Comparison of ENCODE assay signal across 25 cellular contexts in genomic region chr10:4054651-4055435, GRCh38.
DNase-seq lines count a peak whose midpoint lies in the region; ATAC-seq and TF ChIP-seq lines count a peak whose summit lies in the region.
"Had no signal": no experiment of that assay in that cellular context is flagged by ENCODE, and none has a peak within 500 bp of the region (broad histone marks: within the 10 kb centered on the region; RNA-seq: fewer than 3 reads in every experiment).

No MANE protein-coding gene starts in this region.

- H3K27ac ChIP-seq in neutrophil, result peak overlapping the region; percentile 78
- H3K27ac ChIP-seq: SJCRH30 had no signal

- no peaks in the 10 kb centered on the region for H3K9me3 ChIP-seq in neutrophil
- H3K9me3 ChIP-seq: BE2C, HAP-1, MG63, SJCRH30 had no signal

- H3K27me3 ChIP-seq in neutrophil, result no peaks in the 10 kb centered on the region
- H3K27me3 ChIP-seq: BE2C, MG63, SJCRH30 had no signal

- H3K36me3 Mint-ChIP-seq in activated naive CD8-positive, alpha-beta T cell treated with anti-CD3 and anti-CD28 coated beads, Interleukin-2, amount 10 ng/mL, durations not matched to agents 7 days and 5 days, result peaks cover 10% of the 10 kb centered on the region
- no peaks in the 10 kb centered on the region for H3K36me3 Mint-ChIP-seq in activated naive CD8-positive, alpha-beta T cell treated with anti-CD3 and anti-CD28 coated beads, Interleukin-2, amount 50 U/mL, for 24 hours (ENCODE audit: low read depth)
- peaks cover 6% of the 10 kb centered on the region for H3K36me3 Mint-ChIP-seq in dendritic cell treated with granulocyte-macrophage colony-stimulating factor and Interleukin-4, amounts not matched to agents 40 ng/mL and 50 ng/mL, for 4 days (ENCODE audit: low read depth)

- no peak overlapping the region for H3K4me3 ChIP-seq in neutrophil (ENCODE audit: low read depth in 1 of 2, low read length in 1 of 2)
- H3K4me3 ChIP-seq: HAP-1, MG63, SJCRH30 had no signal

- H3K27me3 Mint-ChIP-seq in activated naive CD8-positive, alpha-beta T cell treated with anti-CD3 and anti-CD28 coated beads, Interleukin-2, amount 10 ng/mL, durations not matched to agents 7 days and 5 days, result no peaks in the 10 kb centered on the region
- H3K27me3 Mint-ChIP-seq in activated naive CD8-positive, alpha-beta T cell treated with anti-CD3 and anti-CD28 coated beads, Interleukin-2, amount 50 U/mL, for 24 hours, result peaks cover 2% of the 10 kb centered on the region
- no peaks in the 10 kb centered on the region for H3K27me3 Mint-ChIP-seq in dendritic cell treated with granulocyte-macrophage colony-stimulating factor and Interleukin-4, amounts not matched to agents 40 ng/mL and 50 ng/mL, for 4 days

- H3K36me3 ChIP-seq in neutrophil, result no peaks in the 10 kb centered on the region
- H3K36me3 ChIP-seq: BE2C, HAP-1, MG63, SJCRH30 had no signal

- peaks cover 3% of the 10 kb centered on the region for H3K9me3 Mint-ChIP-seq in activated naive CD8-positive, alpha-beta T cell treated with anti-CD3 and anti-CD28 coated beads, Interleukin-2, amount 10 ng/mL, durations not matched to agents 7 days and 5 days
- H3K9me3 Mint-ChIP-seq in activated naive CD8-positive, alpha-beta T cell treated with anti-CD3 and anti-CD28 coated beads, Interleukin-2, amount 50 U/mL, for 24 hours, result no peaks in the 10 kb centered on the region
- H3K9me3 Mint-ChIP-seq in dendritic cell treated with granulocyte-macrophage colony-stimulating factor and Interleukin-4, amounts not matched to agents 40 ng/mL and 50 ng/mL, for 4 days, result peaks cover 11% of the 10 kb centered on the region

- no peak for ATAC-seq in activated naive CD8-positive, alpha-beta T cell treated with anti-CD3 and anti-CD28 coated beads, Interleukin-2, amount 10 ng/mL, durations not matched to agents 7 days and 5 days (ENCODE audit: low read depth)
- ATAC-seq in activated naive CD8-positive, alpha-beta T cell treated with anti-CD3 and anti-CD28 coated beads, Interleukin-2, amount 50 U/mL, for 24 hours, result no peak
- ATAC-seq in HG02870 (IDR thresholded peaks at IDR 0.05; ENCODE audit: unreplicated experiment), result no peak
- no peak for ATAC-seq in GM18520 (IDR thresholded peaks at IDR 0.05; ENCODE audit: unreplicated experiment)
- ATAC-seq: HepG2, PC-3, Right ventricle myocardium inferior, SK-N-SH treated with all-trans-retinoic acid at 6 μM for 48 hours had no signal

- intact Hi-C loops in dendritic cell treated with granulocyte-macrophage colony-stimulating factor and Interleukin-4, amounts not matched to agents 40 ng/mL and 50 ng/mL, for 4 days (cut with micrococcal nuclease), result loop anchor here (5.0 kb wide), 1 partner anchor 268 kb away; the partner anchor contains the start of gene KLF6

- H3K4me1 ChIP-seq in neutrophil (ENCODE audit: control insufficient read depth in 1 of 2, insufficient read depth in 1 of 2, low read depth in 1 of 2, low read length in 1 of 2), result peaks cover 10 to 17% of the 10 kb centered on the region in 2 experiments
- H3K4me1 ChIP-seq: BE2C, HAP-1, SJCRH30 had no signal

- TF ChIP-seq CTCF in neutrophil (IDR thresholded peaks at IDR 0.05), result no peak

- no peak for DNase-seq in activated naive CD8-positive, alpha-beta T cell treated with anti-CD3 and anti-CD28 coated beads, Interleukin-2, amount 10 ng/mL, durations not matched to agents 7 days and 5 days
- no peak for DNase-seq in activated naive CD8-positive, alpha-beta T cell treated with anti-CD3 and anti-CD28 coated beads, Interleukin-2, amount 50 U/mL, for 24 hours
- no peak for DNase-seq in GM19240 (ENCODE audit: insufficient read length, low spot score)
- DNase-seq: 8988T, ACHN, BE2C, Calu3, DMS79 treated with DMSO at 0.1 percent for 48 hours, MG63, NCI-H1105 treated with DMSO at 0.1 percent for 48 hours, NCI-H146, NCI-H1930, NCI-H2107, NCI-H524, NCI-H774, PC-3, SJCRH30 had no signal

- POLR2A ChIA-PET in activated naive CD8-positive, alpha-beta T cell treated with anti-CD3 and anti-CD28 coated beads, Interleukin-2, amount 10 ng/mL, durations not matched to agents 7 days and 5 days (lab: Charles Lee), result no interaction called here

- peak overlapping the region; percentile 44 for H3K27ac Mint-ChIP-seq in activated naive CD8-positive, alpha-beta T cell treated with anti-CD3 and anti-CD28 coated beads, Interleukin-2, amount 10 ng/mL, durations not matched to agents 7 days and 5 days
- no peak overlapping the region for H3K27ac Mint-ChIP-seq in activated naive CD8-positive, alpha-beta T cell treated with anti-CD3 and anti-CD28 coated beads, Interleukin-2, amount 50 U/mL, for 24 hours
- peak overlapping the region; percentile 80 for H3K27ac Mint-ChIP-seq in dendritic cell treated with granulocyte-macrophage colony-stimulating factor and Interleukin-4, amounts not matched to agents 40 ng/mL and 50 ng/mL, for 4 days

- H3K4me1 Mint-ChIP-seq in activated naive CD8-positive, alpha-beta T cell treated with anti-CD3 and anti-CD28 coated beads, Interleukin-2, amount 10 ng/mL, durations not matched to agents 7 days and 5 days, result peaks cover 13% of the 10 kb centered on the region
- H3K4me1 Mint-ChIP-seq in activated naive CD8-positive, alpha-beta T cell treated with anti-CD3 and anti-CD28 coated beads, Interleukin-2, amount 50 U/mL, for 24 hours, result peaks cover 3% of the 10 kb centered on the region
- H3K4me1 Mint-ChIP-seq in dendritic cell treated with granulocyte-macrophage colony-stimulating factor and Interleukin-4, amounts not matched to agents 40 ng/mL and 50 ng/mL, for 4 days (ENCODE audit: low read depth), result peaks cover 36% of the 10 kb centered on the region

- H3K4me3 Mint-ChIP-seq in activated naive CD8-positive, alpha-beta T cell treated with anti-CD3 and anti-CD28 coated beads, Interleukin-2, amount 10 ng/mL, durations not matched to agents 7 days and 5 days, result no peak overlapping the region
- H3K4me3 Mint-ChIP-seq in activated naive CD8-positive, alpha-beta T cell treated with anti-CD3 and anti-CD28 coated beads, Interleukin-2, amount 50 U/mL, for 24 hours, result no peak overlapping the region
- no peak overlapping the region for H3K4me3 Mint-ChIP-seq in dendritic cell treated with granulocyte-macrophage colony-stimulating factor and Interleukin-4, amounts not matched to agents 40 ng/mL and 50 ng/mL, for 4 days
